In genomic region chr15:45548753-45549520, GRCh38 we compare ENCODE assay signal across 24 cellular contexts. TPM values are rescaled to one million over a fixed set of nuclear protein-coding genes. Genes with fewer than 3 reads are reported as not detected.
DNase-seq lines count a peak whose midpoint lies in the region; FAIRE-seq and TF ChIP-seq lines count a peak whose summit lies in the region.
"Had no signal": no experiment of that assay in that cellular context is flagged by ENCODE, and none has a peak within 500 bp of the region (broad histone marks: within the 10 kb centered on the region; RNA-seq: fewer than 3 reads in every experiment).

No MANE protein-coding gene starts in this region.

- peak; percentile 6 for DNase-seq in NCI-H82 (lab: John Stamatoyannopoulos, UW)
- DNase-seq in NCI-H82 treated with DMSO at 0.1 percent for 48 hours (lab: John Stamatoyannopoulos, UW; ENCODE audit: unreplicated experiment): no peak
- peak; percentile 76 to 90 for DNase-seq in NOMO-1 (lab: John Stamatoyannopoulos, UW; ENCODE audit: unreplicated experiment in 2 of 2)
- no peak for DNase-seq in H1 (ENCODE audit: low read depth in 1 of 2, low spot score in 2 of 2)
- DNase-seq in tibial artery: no peak
- DNase-seq in OCI-M2 (lab: John Stamatoyannopoulos, UW; ENCODE audit: unreplicated experiment): no peak
- DNase-seq in Peyer's patch: no peak
- no peak for DNase-seq in MG63
- DNase-seq: activated CD4-positive, alpha-beta T cell treated with anti-CD3 and anti-CD28 coated beads, Interleukin-2, amount 10 ng/mL, durations not matched to agents 24 days and 14 days; activated effector memory CD4-positive, alpha-beta T cell treated with Interleukin-2 at 50 U/mL for 16 hours; activated naive CD8-positive, alpha-beta T cell treated with anti-CD3 and anti-CD28 coated beads, Interleukin-2, amount 50 U/mL, for 24 hours; GDM1; naive thymus-derived CD8-positive, alpha-beta T cell; NCI-H69; posterior cingulate gyrus; RPMI8226; small intestine; stimulated activated CD4-positive, alpha-beta T cell treated with anti-CD3 and anti-CD28 coated beads, Interleukin-4, amount 100 ng/mL, for 1 hour; stimulated activated naive CD8-positive, alpha-beta T cell treated with anti-CD3 and anti-CD28 coated beads, Interleukin-15, amount 100 ng/mL, for 72 hours; upper lobe of left lung had no signal

- H2BK120ac ChIP-seq in H1 (replicated peaks; ENCODE audit: low read depth, low read length): no peak overlapping the region

- H2BK20ac ChIP-seq in H1 (ENCODE audit: low read length): no peak overlapping the region

- no peak overlapping the region for H4K8ac ChIP-seq in H1 (ENCODE audit: extremely low read depth, insufficient read depth, low read length)

- WGBS in H1 (ENCODE audit: extremely low coverage in 1 of 2, insufficient coverage in 1 of 2, insufficient read length in 1 of 2, insufficient replicate concordance in 2 of 2, low coverage in 1 of 2, low lambda C conversion rate in 2 of 2, missing lambda C conversion rate in 1 of 2), 2 experiments: 91% methylated on average over 17 of the region's 17 CpGs; no CpG with 5 or more reads in 1 of the 2 experiments

- CTCF ChIA-PET in H1 (lab: Charles Lee; ENCODE audit: partially characterized antibody): interaction anchor here (1.0 to 1.7 kb wide), 2 partner anchors 21 to 24 kb away, joined by 3 to 5 read pairs; no protein-coding TSS in a partner anchor

- H3K23me2 ChIP-seq in H1 (ENCODE audit: low read depth, low read length): no peaks in the 10 kb centered on the region

- TF ChIP-seq CTCF in H1 (IDR thresholded peaks at IDR 0.05; ENCODE audit: control extremely low read depth in 1 of 3, insufficient read depth in 1 of 3, low read depth in 1 of 3, low read length in 3 of 3) (no peak), tibial artery (IDR thresholded peaks at IDR 0.05) (no peak), Peyer's patch (IDR thresholded peaks at IDR 0.05) (no peak)

- H3K36me3 ChIP-seq in H1 (ENCODE audit: control insufficient read depth in 2 of 4, insufficient read depth in 4 of 4, low read length in 3 of 4) (no peaks in the 10 kb centered on the region), tibial artery (no peaks in the 10 kb centered on the region), Peyer's patch (no peaks in the 10 kb centered on the region), MG63 (no peaks in the 10 kb centered on the region)
- H3K36me3 ChIP-seq: brain microvascular endothelial cell, upper lobe of left lung had no signal

- no peak overlapping the region for H3K18ac ChIP-seq in H1 (ENCODE audit: extremely low read depth, low read length)

- no peak for TF ChIP-seq EP300 in H1 (IDR thresholded peaks at IDR 0.05; ENCODE audit: borderline replicate concordance in 1 of 2, low read depth in 2 of 2, low read length in 2 of 2)

- TF ChIP-seq POLR2A in H1 (IDR thresholded peaks at IDR 0.05; ENCODE audit: control extremely low read depth in 1 of 2, low read depth in 2 of 2, low read length in 2 of 2): no peak
- no peak for TF ChIP-seq POLR2A in Peyer's patch (IDR thresholded peaks at IDR 0.05)

- no peak overlapping the region for H2AK5ac ChIP-seq in H1 (ENCODE audit: low read depth, low read length)

- H4K20me1 ChIP-seq in H1 (replicated peaks in 1 of 2; ENCODE audit: control insufficient read depth in 1 of 2, insufficient read depth in 2 of 2, low read length in 2 of 2): no peaks in the 10 kb centered on the region

- H2BK5ac ChIP-seq in H1 (ENCODE audit: low read depth, low read length): no peak overlapping the region

- H3K9ac ChIP-seq in H1 (replicated peaks in 1 of 4; ENCODE audit: extremely low read depth in 1 of 4, low read depth in 3 of 4, low read length in 3 of 4): no peak overlapping the region

- no peak overlapping the region for H3K4me2 ChIP-seq in H1 (ENCODE audit: insufficient read depth in 1 of 2, low read depth in 2 of 2, low read length in 2 of 2)
- H3K4me2 ChIP-seq: A549 had no signal

- H3K27me3 ChIP-seq in H1 (replicated peaks in 1 of 4; ENCODE audit: control insufficient read depth in 3 of 4, extremely low read depth in 1 of 4, insufficient read depth in 3 of 4, low read length in 3 of 4): no peaks in the 10 kb centered on the region
- no peaks in the 10 kb centered on the region for H3K27me3 ChIP-seq in tibial artery
- H3K27me3 ChIP-seq in Peyer's patch: no peaks in the 10 kb centered on the region
- H3K27me3 ChIP-seq in MG63: no peaks in the 10 kb centered on the region
- H3K27me3 ChIP-seq: brain microvascular endothelial cell, upper lobe of left lung had no signal

- H3K56ac ChIP-seq in H1 (replicated peaks; ENCODE audit: insufficient read length, low read depth, low read length): no peak overlapping the region

- H2BK12ac ChIP-seq in H1 (ENCODE audit: low read depth, low read length): no peak overlapping the region

- peak overlapping the region; percentile 83 for H2AFZ ChIP-seq in H1 (ENCODE audit: low read length)

- no peak overlapping the region for H4K5ac ChIP-seq in H1 (ENCODE audit: insufficient read length, low read depth, low read length)

- H3K4me1 ChIP-seq in H1 (replicated peaks in 1 of 4; ENCODE audit: control insufficient read depth in 3 of 4, insufficient read depth in 4 of 4, low read length in 3 of 4) (no peaks in the 10 kb centered on the region), tibial artery (peaks cover 0 to 16% (median 4%) of the 10 kb centered on the region in 4 donors), Peyer's patch (no peaks in the 10 kb centered on the region)
- H3K4me1 ChIP-seq: A549, upper lobe of left lung had no signal

- no peak overlapping the region for H4K91ac ChIP-seq in H1 (replicated peaks; ENCODE audit: insufficient read length, low read length)

- no peaks in the 10 kb centered on the region for H3K9me3 ChIP-seq in H1 (ENCODE audit: insufficient read depth in 2 of 2, low read depth in 1 of 2, low read length in 1 of 2)
- H3K9me3 ChIP-seq in tibial artery: no peaks in the 10 kb centered on the region
- no peaks in the 10 kb centered on the region for H3K9me3 ChIP-seq in Peyer's patch
- H3K9me3 ChIP-seq in MG63: no peaks in the 10 kb centered on the region
- H3K9me3 ChIP-seq: A549, upper lobe of left lung had no signal

- no peak overlapping the region for H3K4ac ChIP-seq in H1 (replicated peaks; ENCODE audit: insufficient read length, low read depth, low read length)

- H3K4me3 ChIP-seq in H1 (ENCODE audit: extremely low read depth in 1 of 4, insufficient read depth in 2 of 4, low read depth in 3 of 4, low read length in 4 of 4): no peak overlapping the region
- H3K4me3 ChIP-seq in tibial artery: no peak overlapping the region
- H3K4me3 ChIP-seq in Peyer's patch: no peak overlapping the region
- H3K4me3 ChIP-seq in MG63: no peak overlapping the region
- H3K4me3 ChIP-seq: A549, upper lobe of left lung had no signal

- no peak overlapping the region for H2BK15ac ChIP-seq in H1 (ENCODE audit: low read length)

- TF ChIP-seq RAD21 in H1 (IDR thresholded peaks at IDR 0.05 in 1 of 2, conservative IDR thresholded peaks at IDR 0.05 in 1 of 2; ENCODE audit: low read depth in 2 of 2, low read length in 2 of 2): no peak

- intact Hi-C loops in tibial artery (cut with DNase I; ENCODE audit: low total_unique reads): no loop called here

- no peak overlapping the region for H3K14ac ChIP-seq in H1 (ENCODE audit: insufficient read length)

- POLR2A ChIA-PET in H1 (lab: Charles Lee; ENCODE audit: partially characterized antibody): no interaction called here

- no peaks in the 10 kb centered on the region for H3K79me2 ChIP-seq in H1 (ENCODE audit: control insufficient read depth in 1 of 2, insufficient read depth in 2 of 2, low read length in 2 of 2)

- H3K23ac ChIP-seq in H1 (ENCODE audit: insufficient read length): no peak overlapping the region

- H3K27ac ChIP-seq in H1 (ENCODE audit: low read depth, low read length) (no peak overlapping the region), tibial artery (peak overlapping the region; percentile 7 to 23), Peyer's patch (no peak overlapping the region)
- H3K27ac ChIP-seq: A549, brain microvascular endothelial cell, HL-60, upper lobe of left lung had no signal

- no peak for FAIRE-seq in H1 (lab: Jason Lieb, UNC)
- FAIRE-seq: A549, small intestine, TTC549 had no signal

- no peaks in the 10 kb centered on the region for H3K79me1 ChIP-seq in H1 (ENCODE audit: low read depth, low read length)

TF ChIP-seq in H1, 55 proteins besides CTCF, POLR2A, EP300 and RAD21 (continues in another document):
- TF ChIP-seq RFX5 (IDR thresholded peaks at IDR 0.05; ENCODE audit: borderline replicate concordance, low read depth, low read length) (no peak), SRF (IDR thresholded peaks at IDR 0.05; ENCODE audit: low read depth, low read length) (no peak), POLR2AphosphoS5 (IDR thresholded peaks at IDR 0.05; ENCODE audit: low read depth, low read length) (no peak), TEAD4 (IDR thresholded peaks at IDR 0.05; ENCODE audit: low read depth, low read length) (no peak), KDM4A (IDR thresholded peaks at IDR 0.05; ENCODE audit: low read depth, low read length, severe bottlenecking) (no peak)

RNA-seq across cellular contexts. Expression of gene SLC30A4, which starts 26.4 kb away (rescaled TPM):
- 0.07 TPM in 1 of 2 replicates, not detected in the other for total RNA-seq in H1 (2021; fragmentation: NEBNext Ultra II Directional; extraction: Animal tissue kit (Norgen Biotek cat#: 25700))
- polyA plus RNA-seq in H1 (2011; rRNA removed): under 0.01 TPM in 1 of 2 replicates, not detected in the other
- polyA plus RNA-seq in H1 (2011; cell fraction: cytosol; rRNA removed): not detected
- not detected for polyA plus RNA-seq in H1 (2011; cell fraction: nucleus; rRNA removed)
- not detected in 4 replicates for polyA plus RNA-seq in H1 (2012, experiment 1 of 2)
- not detected for polyA plus RNA-seq in H1 (2012, experiment 2 of 2)
- polyA plus RNA-seq in H1 (2013, experiment 1 of 2): 0.02 TPM
- polyA plus RNA-seq in H1 (2013, experiment 2 of 2): 0.07 TPM
- 0.05 TPM in 1 of 2 replicates, not detected in the other for polyA minus RNA-seq in H1 (2011; rRNA and poly(A)+ RNA removed)
- not detected for polyA minus RNA-seq in H1 (2011; cell fraction: cytosol; rRNA and poly(A)+ RNA removed)
- polyA minus RNA-seq in H1 (2011; cell fraction: nucleus; rRNA and poly(A)+ RNA removed): not detected
- 10 to 100 TPM in 3 of 4 donors, 1 to 10 TPM in 1; 6.6 to 63.4 (median 42.0) TPM for total RNA-seq in Peyer's patch
- 4.3 and 5.1 TPM in 2 replicates for total RNA-seq in MG63 (2014; rRNA removed; shearing (Covaris generic); ENCODE audit: low replicate concordance)

RNA-seq across cellular contexts. Expression of gene BLOC1S6, which starts 38.2 kb away (rescaled TPM):
- 28.7 and 28.8 TPM in 2 replicates for total RNA-seq in H1 (2021; fragmentation: NEBNext Ultra II Directional; extraction: Animal tissue kit (Norgen Biotek cat#: 25700))
- 3.7 and 4.5 TPM in 2 replicates for polyA plus RNA-seq in H1 (2011; rRNA removed)
- polyA plus RNA-seq in H1 (2011; cell fraction: cytosol; rRNA removed): 8.2 TPM
- polyA plus RNA-seq in H1 (2011; cell fraction: nucleus; rRNA removed): 5.1 TPM
- 16.5 to 28.6 TPM (median 20.0 TPM) in 4 replicates for polyA plus RNA-seq in H1 (2012, experiment 1 of 2)
- 1.4 TPM for polyA plus RNA-seq in H1 (2012, experiment 2 of 2)
- 22.2 TPM for polyA plus RNA-seq in H1 (2013, experiment 1 of 2)
- 20.5 TPM for polyA plus RNA-seq in H1 (2013, experiment 2 of 2)
- 4.1 and 5.7 TPM in 2 replicates for polyA minus RNA-seq in H1 (2011; rRNA and poly(A)+ RNA removed)
- 14.5 TPM for polyA minus RNA-seq in H1 (2011; cell fraction: cytosol; rRNA and poly(A)+ RNA removed)
- polyA minus RNA-seq in H1 (2011; cell fraction: nucleus; rRNA and poly(A)+ RNA removed): 19.4 TPM
- total RNA-seq in Peyer's patch: 10 to 100 TPM; 18.3 to 61.1 (median 32.0) TPM
- total RNA-seq in MG63 (2014; rRNA removed; shearing (Covaris generic); ENCODE audit: low replicate concordance): 57.1 and 154 TPM in 2 replicates

Comparison
In these comparisons a context has a peak if more than half of its experiments do, and no peak if none do; other contexts are left out.
1. DNase-seq: peak in NCI-H82 (single experiment) and NOMO-1 (2 of 2); none in NCI-H82 treated with DMSO at 0.1 percent for 48 hours (single experiment), H1 (0 of 2), tibial artery (0 of 2), OCI-M2 (single experiment), Peyer's patch (0 of 3) and MG63 (single experiment).
2. H3K27ac ChIP-seq: peak in tibial artery (2 of 2); none in H1 (single experiment) and Peyer's patch (0 of 4).